In genomic region chr17:4949321-4950074, GRCh38 we compare ENCODE assay signal across 1 cellular context.
A peak's percentile ranks its signal among the peaks of the same experiment; 100 is the strongest.
TF ChIP-seq lines count a peak whose summit lies in the region.

No MANE protein-coding gene starts in this region.

TF ChIP-seq in GM12878, 131 proteins besides CTCF, POLR2A, EP300 and RAD21 (continued from another document and continues in another):
- TF ChIP-seq CUX1 (IDR thresholded peaks at IDR 0.05; ENCODE audit: insufficient replicate concordance, low read depth, low read length) (no peak), BCLAF1 (IDR thresholded peaks at IDR 0.05) (no peak), ZBTB11 (CRISPR knock-in tag; IDR thresholded peaks at IDR 0.05) (no peak), SMAD5 (IDR thresholded peaks at IDR 0.05; ENCODE audit: low read depth) (peak; percentile 68; the same call in 1 of the 2 replicates), CREB1 (IDR thresholded peaks at IDR 0.05; ENCODE audit: low read depth) (no peak), E2F8 (IDR thresholded peaks at IDR 0.05; ENCODE audit: low read depth, partially characterized antibody) (no peak), HDAC2 (IDR thresholded peaks at IDR 0.05) (no peak), CBFB (IDR thresholded peaks at IDR 0.05; ENCODE audit: low read depth) (no peak), ZZZ3 (IDR thresholded peaks at IDR 0.05; ENCODE audit: control insufficient read depth, insufficient read length, low read depth) (no peak), HDGF (IDR thresholded peaks at IDR 0.05) (no peak), ZSCAN29 (IDR thresholded peaks at IDR 0.05) (no peak), CEBPZ (IDR thresholded peaks at IDR 0.05; ENCODE audit: low read depth, low read length) (no peak), ATF2 (IDR thresholded peaks at IDR 0.05; ENCODE audit: low read length) (no peak), STAT1 (conservative IDR thresholded peaks at IDR 0.05) (no peak), NFXL1 (IDR thresholded peaks at IDR 0.05; ENCODE audit: borderline replicate concordance) (no peak), YBX1 (IDR thresholded peaks at IDR 0.05) (no peak), IKZF1 (conservative IDR thresholded peaks at IDR 0.05) (peak; percentile 93), NBN (IDR thresholded peaks at IDR 0.05) (0 out of 2 replicates have a peak, but pooled peaks have one; percentile 1), MEF2B (IDR thresholded peaks at IDR 0.05; ENCODE audit: partially characterized antibody, poor library complexity, severe bottlenecking) (no peak), NR2F1 (conservative IDR thresholded peaks at IDR 0.05) (peak; percentile 98), TCF12 (IDR thresholded peaks at IDR 0.05; ENCODE audit: low read depth, low read length) (peak; percentile 71; the same call in 1 of the 2 replicates), CBX5 (IDR thresholded peaks at IDR 0.05; ENCODE audit: low read depth) (no peak), SUZ12 (IDR thresholded peaks at IDR 0.05; ENCODE audit: unreplicated experiment) (no peak), MYB (IDR thresholded peaks at IDR 0.05; ENCODE audit: borderline replicate concordance, low read depth, low read length) (no peak), SRF (IDR thresholded peaks at IDR 0.05; ENCODE audit: low read depth in 2 of 2, low read length in 2 of 2) (no peak), TCF7 (IDR thresholded peaks at IDR 0.05; ENCODE audit: borderline replicate concordance) (no peak), NRF1 (conservative IDR thresholded peaks at IDR 0.05; ENCODE audit: low read depth, low read length) (no peak), NKRF (conservative IDR thresholded peaks at IDR 0.05) (no peak), PKNOX1 (IDR thresholded peaks at IDR 0.05) (0 out of 2 replicates have a peak, but pooled peaks have one; percentile 11), FOXK2 (IDR thresholded peaks at IDR 0.05) (no peak), SMAD1 (IDR thresholded peaks at IDR 0.05; ENCODE audit: low read depth, partially characterized antibody) (no peak), PAX8 (IDR thresholded peaks at IDR 0.05) (no peak), MEF2A (IDR thresholded peaks at IDR 0.05; ENCODE audit: insufficient read depth, low read depth, low read length) (0 out of 2 replicates have a peak, but pooled peaks have one; percentile 32), MXI1 (IDR thresholded peaks at IDR 0.05; ENCODE audit: low read depth, low read length) (0 out of 2 replicates have a peak, but pooled peaks have one; percentile 31), TBL1XR1 (IDR thresholded peaks at IDR 0.05; ENCODE audit: low read depth, low read length) (no peak), KDM1A (IDR thresholded peaks at IDR 0.05; ENCODE audit: borderline replicate concordance) (no peak), ZNF274 (IDR thresholded peaks at IDR 0.05; ENCODE audit: insufficient read depth, insufficient read length) (no peak), STAT3 (IDR thresholded peaks at IDR 0.05; ENCODE audit: low read depth, low read length) (no peak), ESRRA (IDR thresholded peaks at IDR 0.05; ENCODE audit: low read length) (no peak), LARP7 (IDR thresholded peaks at IDR 0.05) (no peak)
